Comparison of ENCODE assay signal across 8 cellular contexts in the genomic region with DNA sequence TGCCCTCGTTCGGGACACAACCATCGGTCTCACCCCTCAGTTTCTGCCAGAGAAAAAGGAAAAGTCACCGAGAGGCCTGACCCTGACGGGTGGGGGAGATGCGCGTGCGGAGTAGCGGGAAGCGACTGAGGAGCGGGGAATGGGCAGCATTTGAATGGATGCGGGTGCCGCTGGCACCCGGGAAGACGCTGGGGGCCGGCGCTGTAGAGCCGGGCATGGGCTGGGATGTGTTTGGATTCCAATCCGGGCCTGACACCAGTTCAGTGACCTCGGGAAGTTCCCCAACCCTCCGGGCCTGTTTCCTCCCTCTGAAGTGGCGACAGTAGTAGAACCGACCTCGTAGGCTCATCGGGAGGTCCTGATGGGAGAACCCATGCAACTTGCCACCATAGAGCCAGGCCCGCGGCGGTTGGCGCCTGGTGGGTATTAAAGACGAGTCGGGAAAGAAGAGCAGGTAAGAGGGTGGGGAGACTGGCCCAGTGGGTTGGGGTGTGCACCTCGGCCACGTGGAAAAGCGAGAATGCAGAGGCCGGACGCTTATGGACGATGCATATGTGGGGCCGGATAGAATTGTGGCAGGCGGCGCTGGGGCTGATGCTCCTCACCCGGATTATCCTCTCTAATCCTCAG. TPM values are rescaled to one million over a fixed set of nuclear protein-coding genes. Genes with fewer than 3 reads are reported as not detected.
A peak's percentile ranks its signal among the peaks of the same experiment; 100 is the strongest.
DNase-seq lines count a peak whose midpoint lies in the region; ATAC-seq and TF ChIP-seq lines count a peak whose summit lies in the region.

No MANE protein-coding gene starts in this region.

- TF ChIP-seq CTCF in dorsolateral prefrontal cortex (IDR thresholded peaks at IDR 0.05 in 54 of 56, conservative IDR thresholded peaks at IDR 0.05 in 2 of 56; ENCODE audit: low read depth in 1 of 56, partially characterized antibody in 56 of 56), result peak in 4 of 56 donors; percentile 1 to 22 (median 2)
- TF ChIP-seq CTCF in mucosa of descending colon (IDR thresholded peaks at IDR 0.05), result no peak

- DNase-seq in T-helper 9 cell, result peak; percentile 16
- DNase-seq in dorsolateral prefrontal cortex, result peak in 8 of 10 donors; percentile 22 to 57 (median 35)
- peak in 2 of 3 donors; percentile 47 to 68 for DNase-seq in mucosa of descending colon
- DNase-seq in stimulated activated CD8-positive, alpha-beta memory T cell treated with anti-CD3 and anti-CD28 coated beads, Interleukin-7, amount 100 ng/mL, for 24 hours (ENCODE audit: low read depth), result peak; percentile 14
- no peak for DNase-seq in DMS153 treated with DMSO at 0.1 percent for 48 hours (lab: John Stamatoyannopoulos, UW; ENCODE audit: unreplicated experiment)
- DNase-seq in cerebellum (ENCODE audit: low spot score), result no peak

- ATAC-seq in GM19324 (IDR thresholded peaks at IDR 0.05; ENCODE audit: low FRiP score, unreplicated experiment) (peak; percentile 6), HG03045 (IDR thresholded peaks at IDR 0.05; ENCODE audit: unreplicated experiment) (peak; percentile 17), mucosa of descending colon (peak; percentile 8)

- no peaks in the 10 kb centered on the region for H3K27me3 ChIP-seq in dorsolateral prefrontal cortex

- no peaks in the 10 kb centered on the region for H3K9me3 ChIP-seq in mucosa of descending colon

- intact Hi-C loops in dorsolateral prefrontal cortex (cut with DNase I), result loop anchor here (1.0 to 10.0 kb wide), 7 partner anchors 74 to 240 kb away; a partner anchor contains a TSS
- intact Hi-C loops in mucosa of descending colon (cut with DNase I, micrococcal nuclease), result loop anchor here in 1 of 2 donors (10.0 kb wide), 1 partner anchor 68 kb away; no protein-coding TSS in a partner anchor

- H3K36me3 ChIP-seq in mucosa of descending colon (ENCODE audit: low read depth), result no peaks in the 10 kb centered on the region

- peak overlapping the region; percentile 66 to 99 (median 88) for H3K4me3 ChIP-seq in dorsolateral prefrontal cortex
- peak overlapping the region; percentile 44 for H3K4me3 ChIP-seq in mucosa of descending colon

- H3K4me1 ChIP-seq in mucosa of descending colon (ENCODE audit: low read depth), result peaks cover 13% of the 10 kb centered on the region

- H3K27ac ChIP-seq in dorsolateral prefrontal cortex, result peak overlapping the region; percentile 65 to 98 (median 94)

RNA-seq across cellular contexts. Expression of a gene that starts 0.6 kb away (rescaled TPM):
- 100 to 1,000 TPM in 2 of 120 experiments, 10 to 100 TPM in 118; 13.6 to 112 (median 47.3) TPM for total RNA-seq in dorsolateral prefrontal cortex
- 100 to 1,000 TPM in 1 of 3 donors, 10 to 100 TPM in 2; 71.2 to 172 (median 88.0) TPM for total RNA-seq in mucosa of descending colon
- 46.7 TPM for total RNA-seq in cerebellum

Comparison
In these comparisons a context has a peak if more than half of its experiments do, and no peak if none do; other contexts are left out.
1. DNase-seq: peak in T-helper 9 cell (single experiment), dorsolateral prefrontal cortex (8 of 10), mucosa of descending colon (2 of 3) and stimulated activated CD8-positive, alpha-beta memory T cell treated with anti-CD3 and anti-CD28 coated beads, Interleukin-7, amount 100 ng/mL, for 24 hours (single experiment); none in DMS153 treated with DMSO at 0.1 percent for 48 hours (single experiment) and cerebellum (single experiment).
2. Peak in every context shown above with its lines, with median percentiles within 50 percentile points of each other: ATAC-seq.